ENCODE assay signal across 16 cellular contexts in the genomic region with DNA sequence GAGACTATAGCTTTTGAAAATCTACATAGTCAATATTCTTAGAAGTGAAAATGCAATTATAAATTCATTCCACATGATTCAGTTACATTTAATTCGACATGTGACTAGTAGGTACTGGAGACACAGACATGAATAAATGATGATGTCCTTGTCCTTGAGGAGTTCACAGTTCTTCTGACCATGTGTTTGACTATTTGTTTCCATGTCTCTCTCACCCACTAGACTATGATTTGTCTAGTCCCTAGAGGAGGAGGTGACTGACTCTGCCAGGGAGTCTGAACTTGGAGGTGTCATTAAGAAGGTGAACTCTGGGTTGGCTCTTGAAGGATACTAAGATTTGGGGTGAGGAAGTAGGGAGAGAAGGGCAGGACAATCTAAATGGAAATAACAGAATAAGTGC.
"Had no signal": no experiment of that assay in that cellular context is flagged by ENCODE, and none has a peak within 500 bp of the region (broad histone marks: within the 10 kb centered on the region; RNA-seq: fewer than 3 reads in every experiment).

No MANE protein-coding gene starts in this region.

- H3K27ac Mint-ChIP-seq: activated CD4-positive, alpha-beta memory T cell treated with anti-CD3 and anti-CD28 coated beads for 36 hours; activated naive CD8-positive, alpha-beta T cell treated with anti-CD3 and anti-CD28 coated beads, Interleukin-2, amount 10 ng/mL, durations not matched to agents 7 days and 5 days had no signal

- H3K27me3 ChIP-seq: spleen, suprapubic skin, upper lobe of right lung had no signal

- H3K4me1 ChIP-seq: upper lobe of right lung had no signal

- H3K4me3 Mint-ChIP-seq: activated CD4-positive, alpha-beta memory T cell treated with anti-CD3 and anti-CD28 coated beads for 36 hours; activated naive CD8-positive, alpha-beta T cell treated with anti-CD3 and anti-CD28 coated beads, Interleukin-2, amount 10 ng/mL, durations not matched to agents 7 days and 5 days; naive thymus-derived CD4-positive, alpha-beta T cell had no signal

- H3K4me3 ChIP-seq: lung, spleen, suprapubic skin, upper lobe of right lung had no signal

- H3K9me3 ChIP-seq: spleen, suprapubic skin, upper lobe of right lung had no signal

- H3K27ac ChIP-seq: spleen, upper lobe of right lung had no signal

- H3K36me3 ChIP-seq: spleen, suprapubic skin, upper lobe of right lung had no signal

- DNase-seq: activated CD4-positive, alpha-beta memory T cell treated with anti-CD3 and anti-CD28 coated beads for 36 hours; activated CD4-positive, CD25-positive, alpha-beta regulatory T cell treated with anti-CD3 and anti-CD28 coated beads, Interleukin-2, amount 50 U/mL, for 72 hours; activated gamma-delta T cell; activated naive CD8-positive, alpha-beta T cell treated with anti-CD3 and anti-CD28 coated beads, Interleukin-2, amount 10 ng/mL, durations not matched to agents 7 days and 5 days; activated T-cell treated with anti-CD3 and anti-CD28 coated beads, Interleukin-2, amount 50 U/mL, for 48 hours; aorta; foreskin melanocyte; hippocampal formation; naive thymus-derived CD4-positive, alpha-beta T cell; spleen; stimulated activated CD4-positive, alpha-beta T cell treated with anti-CD3 and anti-CD28 coated beads, Interleukin-1b, Interleukin-23, amount 100 ng/mL, for 48 hours; stimulated activated naive CD4-positive, alpha-beta T cell treated with Interleukin-2 at 50 U/mL for 16 hours; upper lobe of right lung had no signal

- ATAC-seq: naive thymus-derived CD4-positive, alpha-beta T cell; SK-N-SH treated with all-trans-retinoic acid at 6 μM for 48 hours had no signal

- H3K36me3 Mint-ChIP-seq: activated CD4-positive, alpha-beta memory T cell treated with anti-CD3 and anti-CD28 coated beads for 36 hours; naive thymus-derived CD4-positive, alpha-beta T cell had no signal

- H3K9me3 Mint-ChIP-seq: activated CD4-positive, alpha-beta memory T cell treated with anti-CD3 and anti-CD28 coated beads for 36 hours; activated naive CD8-positive, alpha-beta T cell treated with anti-CD3 and anti-CD28 coated beads, Interleukin-2, amount 10 ng/mL, durations not matched to agents 7 days and 5 days; naive thymus-derived CD4-positive, alpha-beta T cell had no signal
